Comparison of ENCODE assay signal across 6 cellular contexts in genomic region chr19:37924568-37924967, GRCh38. TPM values are rescaled to one million over a fixed set of nuclear protein-coding genes. Genes with fewer than 3 reads are reported as not detected.
"Had no signal": no experiment of that assay in that cellular context is flagged by ENCODE, and none has a peak within 500 bp of the region (broad histone marks: within the 10 kb centered on the region; RNA-seq: fewer than 3 reads in every experiment).

No MANE protein-coding gene starts in this region.

RNA-seq across cellular contexts. Expression of gene WDR87, which starts 18.2 kb away (rescaled TPM):
- total RNA-seq: HT-29, NCI-H460, PC-3, Right ventricle myocardium superior, RPMI7951, SJSA1 had no signal
